Comparison of ENCODE assay signal across 18 cellular contexts in genomic region chr2:233145726-233146125, GRCh38.
"Had no signal": no experiment of that assay in that cellular context is flagged by ENCODE, and none has a peak within 500 bp of the region (broad histone marks: within the 10 kb centered on the region; RNA-seq: fewer than 3 reads in every experiment).

No MANE protein-coding gene starts in this region.

- H3K36me3 ChIP-seq: ascending aorta, transverse colon, uterus had no signal

- H3K4me1 Mint-ChIP-seq: nephron had no signal

- H3K4me3 Mint-ChIP-seq: activated naive CD4-positive, alpha-beta T cell treated with anti-CD3 and anti-CD28 coated beads for 36 hours; activated T-helper 1 cell treated with anti-CD3 and anti-CD28 coated beads, Interleukin-12 subunit alpha, Interleukin-12 subunit beta, Interleukin-2, Interleukin-4 antibody, amounts not matched to agents 30 ng/mL and 10 ng/mL and 1 ng/mL, durations not matched to agents 14 hours and 24 hours and 36 hours; nephron had no signal

- DNase-seq: activated CD4-positive, alpha-beta T cell treated with anti-CD3 and anti-CD28 coated beads, Interleukin-2, amount 50 U/mL, for 4 hours; activated naive CD4-positive, alpha-beta T cell treated with anti-CD3 and anti-CD28 coated beads for 36 hours; cerebellar nuclear complex; effector CD8-positive, alpha-beta T cell; left colon; lower lobe of right lung; nucleus accumbens; retina; stimulated activated naive CD8-positive, alpha-beta T cell treated with anti-CD3 and anti-CD28 coated beads, Interleukin-15, Interleukin-2, amounts not matched to agents 100 U/mL and 50 U/mL, for 24 hours; substantia nigra; SW 1271; transverse colon; uterus had no signal

- ATAC-seq: gastroesophageal sphincter; left colon; lower lobe of right lung; stimulated activated naive CD8-positive, alpha-beta T cell treated with anti-CD3 and anti-CD28 coated beads, Interleukin-15, Interleukin-2, amounts not matched to agents 100 U/mL and 50 U/mL, for 24 hours had no signal

- H3K27ac ChIP-seq: ascending aorta, esophagus muscularis mucosa, gastroesophageal sphincter, lower lobe of right lung, transverse colon, uterus had no signal

- H3K27me3 ChIP-seq: ascending aorta, transverse colon, uterus had no signal

- H3K4me1 ChIP-seq: ascending aorta, esophagus muscularis mucosa, gastroesophageal sphincter, lower lobe of right lung, transverse colon, uterus had no signal

- H3K27ac Mint-ChIP-seq: activated naive CD4-positive, alpha-beta T cell treated with anti-CD3 and anti-CD28 coated beads for 36 hours; activated T-helper 1 cell treated with anti-CD3 and anti-CD28 coated beads, Interleukin-12 subunit alpha, Interleukin-12 subunit beta, Interleukin-2, Interleukin-4 antibody, amounts not matched to agents 30 ng/mL and 10 ng/mL and 1 ng/mL, durations not matched to agents 14 hours and 24 hours and 36 hours; nephron had no signal

- H3K9me3 ChIP-seq: ascending aorta, esophagus muscularis mucosa, gastroesophageal sphincter, lower lobe of right lung, transverse colon, uterus had no signal

- H3K9me3 Mint-ChIP-seq: activated naive CD4-positive, alpha-beta T cell treated with anti-CD3 and anti-CD28 coated beads for 36 hours; activated T-helper 1 cell treated with anti-CD3 and anti-CD28 coated beads, Interleukin-12 subunit alpha, Interleukin-12 subunit beta, Interleukin-2, Interleukin-4 antibody, amounts not matched to agents 30 ng/mL and 10 ng/mL and 1 ng/mL, durations not matched to agents 14 hours and 24 hours and 36 hours had no signal

- H3K4me3 ChIP-seq: ascending aorta, esophagus muscularis mucosa, gastroesophageal sphincter, lower lobe of right lung, transverse colon, uterus had no signal
